ENCODE assay signal across 8 cellular contexts in genomic region chr12:85872497-85873091, GRCh38. TPM values are rescaled to one million over a fixed set of nuclear protein-coding genes. Genes with fewer than 3 reads are reported as not detected.
DNase-seq lines count a peak whose midpoint lies in the region; ATAC-seq and TF ChIP-seq lines count a peak whose summit lies in the region.

No MANE protein-coding gene starts in this region.

- ATAC-seq in GM19395 (IDR thresholded peaks at IDR 0.05; ENCODE audit: unreplicated experiment) (peak; percentile 80), HG03442 (IDR thresholded peaks at IDR 0.05; ENCODE audit: unreplicated experiment) (peak; percentile 78), HG02970 (IDR thresholded peaks at IDR 0.05; ENCODE audit: low FRiP score, unreplicated experiment) (no peak)
- no peak for ATAC-seq in activated CD4-positive, alpha-beta T cell treated with anti-CD3 and anti-CD28 coated beads for 36 hours

- DNase-seq in DMS153 (lab: John Stamatoyannopoulos, UW) (peak; percentile 52), NCI-H526 treated with DMSO at 0.1 percent for 48 hours (lab: John Stamatoyannopoulos, UW) (peak; percentile 93), cardiac fibroblast (ENCODE audit: low read depth in 2 of 2) (peak; percentile 77 to 78), mesothelial cell of epicardium (ENCODE audit: low spot score in 2 of 2, unreplicated experiment in 2 of 2) (no peak)
- no peak for DNase-seq in activated CD4-positive, alpha-beta T cell treated with anti-CD3 and anti-CD28 coated beads for 36 hours

- H3K4me3 ChIP-seq in cardiac fibroblast (replicated peaks in 1 of 2; ENCODE audit: low read depth in 2 of 2, low read length in 2 of 2), result no peak overlapping the region

- H3K4me3 Mint-ChIP-seq in mesothelial cell of epicardium, result no peak overlapping the region
- H3K4me3 Mint-ChIP-seq in activated CD4-positive, alpha-beta T cell treated with anti-CD3 and anti-CD28 coated beads for 36 hours, result no peak overlapping the region

- intact Hi-C loops in activated CD4-positive, alpha-beta T cell treated with anti-CD3 and anti-CD28 coated beads for 36 hours (cut with DNase I, micrococcal nuclease), result loop anchor here (1.0 to 5.0 kb wide), 5 partner anchors 297 to 995 kb away; no protein-coding TSS in a partner anchor

- TF ChIP-seq CTCF in cardiac fibroblast (IDR thresholded peaks at IDR 0.05; ENCODE audit: low read depth, low read length), result peak; percentile 70
- peak; percentile 80 for TF ChIP-seq CTCF in mesothelial cell of epicardium (IDR thresholded peaks at IDR 0.05; ENCODE audit: unreplicated experiment)

- POLR2A ChIA-PET in activated CD4-positive, alpha-beta T cell treated with anti-CD3 and anti-CD28 coated beads for 36 hours (lab: Charles Lee), result no interaction called here

- no peaks in the 10 kb centered on the region for H3K9me3 Mint-ChIP-seq in mesothelial cell of epicardium
- H3K9me3 Mint-ChIP-seq in activated CD4-positive, alpha-beta T cell treated with anti-CD3 and anti-CD28 coated beads for 36 hours (ENCODE audit: low read depth), result no peaks in the 10 kb centered on the region

- H3K27ac Mint-ChIP-seq in mesothelial cell of epicardium, result no peak overlapping the region
- H3K27ac Mint-ChIP-seq in activated CD4-positive, alpha-beta T cell treated with anti-CD3 and anti-CD28 coated beads for 36 hours, result no peak overlapping the region

- peaks cover 1% of the 10 kb centered on the region for H3K27me3 Mint-ChIP-seq in mesothelial cell of epicardium (ENCODE audit: low read depth)
- no peaks in the 10 kb centered on the region for H3K27me3 Mint-ChIP-seq in activated CD4-positive, alpha-beta T cell treated with anti-CD3 and anti-CD28 coated beads for 36 hours

- CTCF ChIA-PET in activated CD4-positive, alpha-beta T cell treated with anti-CD3 and anti-CD28 coated beads for 36 hours (lab: Charles Lee), result interaction anchor here (0.6 kb wide), 1 partner anchor 138 kb away, joined by 3 read pairs; no protein-coding TSS in a partner anchor

- H3K36me3 Mint-ChIP-seq in mesothelial cell of epicardium, result no peaks in the 10 kb centered on the region
- no peaks in the 10 kb centered on the region for H3K36me3 Mint-ChIP-seq in activated CD4-positive, alpha-beta T cell treated with anti-CD3 and anti-CD28 coated beads for 36 hours (ENCODE audit: low read depth)

- peaks cover 6% of the 10 kb centered on the region for H3K4me1 Mint-ChIP-seq in mesothelial cell of epicardium
- H3K4me1 Mint-ChIP-seq in activated CD4-positive, alpha-beta T cell treated with anti-CD3 and anti-CD28 coated beads for 36 hours, result no peaks in the 10 kb centered on the region

RNA-seq across cellular contexts. Expression of gene NTS, which starts 1.5 kb away (rescaled TPM):
- total RNA-seq in mesothelial cell of epicardium, result 0.25 TPM in 1 of 3 replicates, not detected in the others
- total RNA-seq in activated CD4-positive, alpha-beta T cell treated with anti-CD3 and anti-CD28 coated beads for 36 hours, result not detected

RNA-seq across cellular contexts. Expression of gene RASSF9, which starts 36.4 kb away (rescaled TPM):
- total RNA-seq in mesothelial cell of epicardium, result 4.9 to 5.0 TPM (median 5.0 TPM) in 3 replicates
- not detected for total RNA-seq in activated CD4-positive, alpha-beta T cell treated with anti-CD3 and anti-CD28 coated beads for 36 hours

Comparison
In these comparisons a context has a peak if more than half of its experiments do, and no peak if none do; other contexts are left out.
1. DNase-seq: peak in DMS153 (single experiment), NCI-H526 treated with DMSO at 0.1 percent for 48 hours (single experiment) and cardiac fibroblast (2 of 2); none in mesothelial cell of epicardium (0 of 2) and activated CD4-positive, alpha-beta T cell treated with anti-CD3 and anti-CD28 coated beads for 36 hours (single experiment).
2. ATAC-seq: peak in GM19395 (single experiment) and HG03442 (single experiment); none in HG02970 (single experiment) and activated CD4-positive, alpha-beta T cell treated with anti-CD3 and anti-CD28 coated beads for 36 hours (single experiment).